ENCODE assay signal across 6 cellular contexts in genomic region chr4:89174784-89175183, GRCh38.
"Had no signal": no experiment of that assay in that cellular context is flagged by ENCODE, and none has a peak within 500 bp of the region (broad histone marks: within the 10 kb centered on the region; RNA-seq: fewer than 3 reads in every experiment).

No MANE protein-coding gene starts in this region.

- DNase-seq: GM23248, H9, HCEC 1CT, Kasumi-1, KG1 had no signal

- H3K4me3 Mint-ChIP-seq: H9 had no signal

- H3K4me1 Mint-ChIP-seq: IgD-negative memory B cell had no signal

- H3K9ac ChIP-seq: GM23248 had no signal

- H3K27ac Mint-ChIP-seq: H9, IgD-negative memory B cell had no signal

- H3K4me3 ChIP-seq: GM23248 had no signal

- H3K9me3 Mint-ChIP-seq: H9, IgD-negative memory B cell had no signal

- H3K27ac ChIP-seq: GM23248 had no signal

- H2AFZ ChIP-seq: GM23248 had no signal

- H3K36me3 Mint-ChIP-seq: IgD-negative memory B cell had no signal
